ENCODE assay signal across 8 cellular contexts in genomic region chr19:12802267-12803106, GRCh38. TPM values are rescaled to one million over a fixed set of nuclear protein-coding genes. Genes with fewer than 3 reads are reported as not detected.
DNase-seq lines count a peak whose midpoint lies in the region; ATAC-seq and TF ChIP-seq lines count a peak whose summit lies in the region.

No MANE protein-coding gene starts in this region.

- H3K4me1 ChIP-seq in heart right ventricle (peaks cover 6 to 42% (median 32%) of the 10 kb centered on the region in 9 donors), skeletal muscle tissue (ENCODE audit: control insufficient read depth in 3 of 3, insufficient read depth in 3 of 3, low read length in 3 of 3) (peaks cover 31 to 46% (median 33%) of the 10 kb centered on the region in 3 donors)

- H3K27ac ChIP-seq in heart right ventricle (peak overlapping the region in 8 of 10 donors; percentile 87 to 95 (median 92)), skeletal muscle tissue (ENCODE audit: low read depth, low read length) (no peak overlapping the region)

- no peak for ATAC-seq in activated B cell treated with CpG ODN at 0.5 μM for 24 hours (ENCODE audit: low read depth)
- ATAC-seq in heart right ventricle: peak in 3 of 8 donors; percentile 1 to 2 (median 1)
- ATAC-seq in HG03378 (IDR thresholded peaks at IDR 0.05; ENCODE audit: unreplicated experiment): no peak

- H3K4me3 ChIP-seq in H7 (ENCODE audit: insufficient read depth, low read depth, low read length) (peak overlapping the region; percentile 97), heart right ventricle (peak overlapping the region; percentile 69 to 97 (median 92)), skeletal muscle tissue (ENCODE audit: low read length in 3 of 3) (peak overlapping the region; percentile 94 to 99 (median 98))

- H3K9ac ChIP-seq in skeletal muscle tissue (ENCODE audit: low read depth in 1 of 3, low read length in 3 of 3): peak overlapping the region; percentile 93 to 99 (median 97)

- DNase-seq in H7: no peak
- DNase-seq in activated B cell treated with CpG ODN at 0.5 μM for 24 hours: no peak
- DNase-seq in heart right ventricle: no peak
- no peak for DNase-seq in DMS153 treated with DMSO at 0.1 percent for 48 hours (lab: John Stamatoyannopoulos, UW; ENCODE audit: unreplicated experiment)
- no peak for DNase-seq in NCI-H748 (lab: John Stamatoyannopoulos, UW; ENCODE audit: unreplicated experiment)
- DNase-seq in amniotic stem cell (lab: John Stamatoyannopoulos, UW): no peak

- H3K4me3 Mint-ChIP-seq in activated B cell treated with CpG ODN at 0.5 μM for 24 hours: peak overlapping the region; percentile 82

- H3K27me3 ChIP-seq in H7 (ENCODE audit: control insufficient read depth, insufficient read depth, low read length): peaks cover 9% of the 10 kb centered on the region
- peaks cover 0 to 12% (median 0%) of the 10 kb centered on the region in 7 donors for H3K27me3 ChIP-seq in heart right ventricle
- H3K27me3 ChIP-seq in skeletal muscle tissue (ENCODE audit: control insufficient read depth in 3 of 3, insufficient read depth in 3 of 3, low read length in 3 of 3): no peaks in the 10 kb centered on the region

- no peaks in the 10 kb centered on the region for H3K9me3 Mint-ChIP-seq in activated B cell treated with CpG ODN at 0.5 μM for 24 hours

- POLR2A ChIA-PET in activated B cell treated with CpG ODN at 0.5 μM for 24 hours (lab: Charles Lee): interaction anchor here (0.7 to 1.3 kb wide), 3 partner anchors 9 to 33 kb away, joined by 3 to 5 read pairs (median 4); no protein-coding TSS in a partner anchor

- H3K36me3 ChIP-seq in H7 (replicated peaks; ENCODE audit: control insufficient read depth, insufficient read depth, low read length) (peaks cover 12% of the 10 kb centered on the region), heart right ventricle (peaks cover 0 to 32% (median 15%) of the 10 kb centered on the region in 9 donors), skeletal muscle tissue (ENCODE audit: control insufficient read depth in 3 of 3, insufficient read depth in 3 of 3, low read length in 3 of 3) (peaks cover 16 to 20% (median 18%) of the 10 kb centered on the region in 3 donors)

- peaks cover 2% of the 10 kb centered on the region for H3K36me3 Mint-ChIP-seq in activated B cell treated with CpG ODN at 0.5 μM for 24 hours (ENCODE audit: low read depth)

- WGBS in heart right ventricle, 2 donors: 42% methylated on average over 22 of the region's 22 CpGs

- no peaks in the 10 kb centered on the region for H3K9me3 ChIP-seq in heart right ventricle
- H3K9me3 ChIP-seq in skeletal muscle tissue (ENCODE audit: control insufficient read depth in 3 of 3, low read length in 3 of 3): no peaks in the 10 kb centered on the region

- H3K27me3 Mint-ChIP-seq in activated B cell treated with CpG ODN at 0.5 μM for 24 hours: peaks cover 5% of the 10 kb centered on the region

- no peak overlapping the region for H3K27ac Mint-ChIP-seq in activated B cell treated with CpG ODN at 0.5 μM for 24 hours

- CTCF ChIA-PET in activated B cell treated with CpG ODN at 0.5 μM for 24 hours (lab: Charles Lee): interaction anchor here (1.0 to 1.1 kb wide), 2 partner anchors 10 to 36 kb away, joined by 3 to 4 read pairs; no protein-coding TSS in a partner anchor

- TF ChIP-seq CTCF in activated B cell treated with CpG ODN at 0.5 μM for 24 hours (IDR thresholded peaks at IDR 0.05) (no peak), heart right ventricle (IDR thresholded peaks at IDR 0.05) (no peak)

- intact Hi-C loops in activated B cell treated with CpG ODN at 0.5 μM for 24 hours (cut with micrococcal nuclease): no loop called here
- intact Hi-C loops in heart right ventricle (cut with DNase I): loop anchor here in 3 of 10 donors (5.0 to 10.0 kb wide), 2 partner anchors 35 to 98 kb away; no protein-coding TSS in a partner anchor

- peaks cover 31% of the 10 kb centered on the region for H3K4me1 Mint-ChIP-seq in activated B cell treated with CpG ODN at 0.5 μM for 24 hours

RNA-seq across cellular contexts. Expression of gene THSD8, which starts 0.6 kb away (rescaled TPM):
- not detected in 2 replicates for total RNA-seq in H7 (2014; rRNA removed; shearing (Covaris generic))
- total RNA-seq in activated B cell treated with CpG ODN at 0.5 μM for 24 hours: 2.3 and 5.9 TPM in 2 replicates
- 1 to 10 TPM in 9 of 10 donors, under 1 TPM in 1; 0.72 to 4.8 (median 2.4) TPM for total RNA-seq in heart right ventricle
- polyA plus RNA-seq in heart right ventricle: 1 to 10 TPM; 2.7 to 3.8 TPM
- total RNA-seq in skeletal muscle tissue: not detected

RNA-seq across cellular contexts. Expression of gene PRDX2, which starts 0.9 kb away (rescaled TPM):
- total RNA-seq in H7 (2014; rRNA removed; shearing (Covaris generic)): 508 and 571 TPM in 2 replicates
- total RNA-seq in activated B cell treated with CpG ODN at 0.5 μM for 24 hours: 53.1 and 55.6 TPM in 2 replicates
- total RNA-seq in heart right ventricle: 100 to 1,000 TPM; 532 to 789 (median 744) TPM
- 100 to 1,000 TPM; 235 to 827 TPM for polyA plus RNA-seq in heart right ventricle
- total RNA-seq in skeletal muscle tissue: 207 TPM

RNA-seq across cellular contexts. Expression of gene RNASEH2A, which starts 3.9 kb away (rescaled TPM):
- 85.4 and 104 TPM in 2 replicates for total RNA-seq in H7 (2014; rRNA removed; shearing (Covaris generic))
- total RNA-seq in activated B cell treated with CpG ODN at 0.5 μM for 24 hours (13.4 and 22.1 TPM in 2 replicates), heart right ventricle (1 to 10 TPM; 1.9 to 5.7 (median 4.1) TPM), skeletal muscle tissue (5.7 TPM)
- polyA plus RNA-seq in heart right ventricle: 1 to 10 TPM; 3.1 to 6.9 TPM

RNA-seq across cellular contexts. Expression of gene JUNB, which starts 11.2 kb away (rescaled TPM):
- 10.0 and 22.6 TPM in 2 replicates for total RNA-seq in H7 (2014; rRNA removed; shearing (Covaris generic))
- 127 and 132 TPM in 2 replicates for total RNA-seq in activated B cell treated with CpG ODN at 0.5 μM for 24 hours
- total RNA-seq in heart right ventricle: 100 to 1,000 TPM in 4 of 10 donors, 10 to 100 TPM in 6; 22.4 to 247 (median 70.0) TPM
- 10 to 100 TPM; 41.2 to 65.4 TPM for polyA plus RNA-seq in heart right ventricle
- 31.3 TPM for total RNA-seq in skeletal muscle tissue

RNA-seq across cellular contexts. Expression of gene HOOK2, which starts 27.1 kb away (rescaled TPM):
- total RNA-seq in H7 (2014; rRNA removed; shearing (Covaris generic)): 15.4 and 30.4 TPM in 2 replicates
- total RNA-seq in activated B cell treated with CpG ODN at 0.5 μM for 24 hours: 13.4 and 21.2 TPM in 2 replicates
- 10 to 100 TPM; 47.8 to 79.3 (median 57.8) TPM for total RNA-seq in heart right ventricle
- polyA plus RNA-seq in heart right ventricle: 100 to 1,000 TPM in 1 of 2 donors, 10 to 100 TPM in 1; 29.7 to 173 TPM
- 13.6 TPM for total RNA-seq in skeletal muscle tissue
